Comparison of ENCODE assay signal across 11 cellular contexts in the genomic region with DNA sequence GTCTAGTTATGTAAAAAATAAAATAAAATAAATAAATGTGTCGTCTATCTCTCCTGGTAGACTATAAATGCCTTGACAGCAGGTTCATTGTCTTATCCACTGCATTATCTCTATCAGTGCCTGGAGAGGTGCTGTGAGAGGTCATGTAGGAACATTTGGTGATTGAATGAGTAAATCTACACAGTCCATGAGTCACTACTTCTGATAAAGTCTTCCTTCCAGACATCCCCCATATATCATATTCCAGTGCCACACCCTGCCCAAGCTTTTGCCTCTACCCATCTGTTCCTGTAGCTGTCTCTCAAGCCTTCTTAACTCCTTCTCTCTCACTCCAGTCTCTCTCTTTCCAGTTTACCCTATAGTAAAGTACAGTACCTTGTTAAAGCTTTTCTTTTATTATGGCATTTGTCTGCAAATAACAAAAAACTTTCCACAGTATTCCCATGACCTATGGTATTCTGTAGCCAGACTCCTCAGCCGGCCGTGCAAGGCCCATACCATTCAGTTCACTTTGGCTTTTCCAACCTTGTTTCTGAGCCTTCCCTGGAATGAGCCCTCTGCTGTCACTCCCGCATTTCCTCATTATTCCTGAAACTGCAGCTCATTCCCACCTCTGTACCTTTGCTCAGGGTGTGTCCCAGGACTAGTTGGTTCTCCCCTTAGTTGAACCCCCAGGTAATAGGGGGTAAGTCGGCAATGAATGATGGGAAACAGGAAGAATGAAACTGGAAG. TPM values are rescaled to one million over a fixed set of nuclear protein-coding genes. Genes with fewer than 3 reads are reported as not detected.
DNase-seq lines count a peak whose midpoint lies in the region; TF ChIP-seq lines count a peak whose summit lies in the region.
"Had no signal": no experiment of that assay in that cellular context is flagged by ENCODE, and none has a peak within 500 bp of the region (broad histone marks: within the 10 kb centered on the region; RNA-seq: fewer than 3 reads in every experiment).

No MANE protein-coding gene starts in this region.

- no peak overlapping the region for H2AFZ ChIP-seq in MM.1S (ENCODE audit: low read length)

- peaks cover 5% of the 10 kb centered on the region for H3K36me3 Mint-ChIP-seq in chondrocyte (ENCODE audit: low read depth)
- H3K36me3 Mint-ChIP-seq in CD8-positive, alpha-beta memory T cell = no peaks in the 10 kb centered on the region
- H3K36me3 Mint-ChIP-seq in CD14-positive monocyte = peaks cover 13 to 15% of the 10 kb centered on the region in 2 donors

- no peaks in the 10 kb centered on the region for H3K79me2 ChIP-seq in MM.1S (ENCODE audit: low read length)

- H3K36me3 ChIP-seq in mucosa of rectum (ENCODE audit: control insufficient read depth in 2 of 2, insufficient read depth in 2 of 2, low read length in 2 of 2) (peaks cover 0 to under 1% of the 10 kb centered on the region in 2 donors), MM.1S (replicated peaks; ENCODE audit: insufficient read depth, low read length) (no peaks in the 10 kb centered on the region)
- no peaks in the 10 kb centered on the region for H3K36me3 ChIP-seq in CD8-positive, alpha-beta memory T cell (ENCODE audit: insufficient read depth, low read length)

- H3K9me3 ChIP-seq in mucosa of rectum (ENCODE audit: control insufficient read depth in 2 of 2, low read length in 2 of 2) = no peaks in the 10 kb centered on the region
- H3K9me3 ChIP-seq in CD8-positive, alpha-beta memory T cell (ENCODE audit: low read length) = no peaks in the 10 kb centered on the region
- H3K9me3 ChIP-seq in MM.1S (replicated peaks; ENCODE audit: insufficient read depth, low read length) = no peaks in the 10 kb centered on the region

- peaks cover 46% of the 10 kb centered on the region for H3K4me1 Mint-ChIP-seq in chondrocyte (ENCODE audit: low read depth)
- H3K4me1 Mint-ChIP-seq in CD8-positive, alpha-beta memory T cell = peaks cover 17 to 21% (median 21%) of the 10 kb centered on the region in 3 donors
- peaks cover 39% of the 10 kb centered on the region for H3K4me1 Mint-ChIP-seq in CD14-positive monocyte

- no peaks in the 10 kb centered on the region for H4K20me1 ChIP-seq in MM.1S (ENCODE audit: insufficient read depth, low read length)

- CTCF ChIA-PET in CD8-positive, alpha-beta memory T cell (lab: Charles Lee) = interaction anchor here (0.6 to 0.7 kb wide), 2 partner anchors 54 to 110 kb away, joined by 3 to 5 read pairs; no protein-coding TSS in a partner anchor

- H3K9ac ChIP-seq in mucosa of rectum (ENCODE audit: low read depth in 1 of 2, low read length in 2 of 2) = peak overlapping the region in 1 of 2 donors; percentile 10
- H3K9ac ChIP-seq in MM.1S (ENCODE audit: low read length) = no peak overlapping the region
- H3K9ac ChIP-seq: BLaER1 treated with 17β-estradiol and CSF1 and Interleukin-3, amounts not matched to agents 10 nM and 100 nM had no signal

- H3K4me2 ChIP-seq in MM.1S (ENCODE audit: low read depth, low read length) = no peak overlapping the region

- TF ChIP-seq CTCF in chondrocyte (IDR thresholded peaks at IDR 0.05) (no peak), MM.1S (IDR thresholded peaks at IDR 0.05; ENCODE audit: low read length) (no peak), CD14-positive monocyte (IDR thresholded peaks at IDR 0.05) (no peak)

- H3K27me3 Mint-ChIP-seq in chondrocyte (ENCODE audit: low read depth) = no peaks in the 10 kb centered on the region
- H3K27me3 Mint-ChIP-seq in CD8-positive, alpha-beta memory T cell = no peaks in the 10 kb centered on the region
- H3K27me3 Mint-ChIP-seq in CD14-positive monocyte (ENCODE audit: low read depth in 3 of 3) = peaks cover 0 to 2% (median 2%) of the 10 kb centered on the region in 3 donors

- H3K4me3 ChIP-seq in mucosa of rectum (ENCODE audit: low read length in 2 of 2) (peak overlapping the region in 1 of 2 donors; percentile 28), MM.1S (ENCODE audit: low read length) (no peak overlapping the region)
- no peak overlapping the region for H3K4me3 ChIP-seq in CD8-positive, alpha-beta memory T cell (ENCODE audit: low read length)
- H3K4me3 ChIP-seq: BLaER1 treated with 17β-estradiol and CSF1 and Interleukin-3, amounts not matched to agents 10 nM and 100 nM had no signal

- H3K27me3 ChIP-seq in mucosa of rectum (ENCODE audit: control insufficient read depth in 2 of 2, insufficient read depth in 2 of 2, low read length in 2 of 2) = no peaks in the 10 kb centered on the region
- no peaks in the 10 kb centered on the region for H3K27me3 ChIP-seq in CD8-positive, alpha-beta memory T cell (ENCODE audit: insufficient read depth, low read length, poor library complexity, severe bottlenecking)
- no peaks in the 10 kb centered on the region for H3K27me3 ChIP-seq in MM.1S (replicated peaks; ENCODE audit: insufficient read depth, low read length)
- H3K27me3 ChIP-seq: BLaER1 treated with 17β-estradiol and CSF1 and Interleukin-3, amounts not matched to agents 10 nM and 100 nM had no signal

- H3K9me2 ChIP-seq in MM.1S (replicated peaks; ENCODE audit: insufficient read depth, low read length) = no peaks in the 10 kb centered on the region

- peak; percentile 93 for DNase-seq in DMS 273 (lab: John Stamatoyannopoulos, UW; ENCODE audit: unreplicated experiment)
- DNase-seq in NCI-H226 = peak; percentile 93
- no peak for DNase-seq in chondrocyte (ENCODE audit: low spot score)
- no peak for DNase-seq in CD8-positive, alpha-beta memory T cell
- DNase-seq in MM.1S = no peak
- DNase-seq in activated CD8-positive, alpha-beta memory T cell treated with anti-CD3 and anti-CD28 coated beads, Interleukin-2, amount 50 U/mL, for 48 hours = no peak
- no peak for DNase-seq in CD14-positive monocyte (ENCODE audit: low spot score)
- DNase-seq: hippocampal formation, NCI-H2107 had no signal

- intact Hi-C loops in CD14-positive monocyte (cut with micrococcal nuclease) = loop anchor here in 1 of 2 donors (5.0 kb wide), 1 partner anchor 37 kb away; a partner anchor contains a TSS

- H3K4me1 ChIP-seq in mucosa of rectum (ENCODE audit: control insufficient read depth in 2 of 2, insufficient read depth in 2 of 2, low read length in 2 of 2) (peaks cover 31 to 39% of the 10 kb centered on the region in 2 donors), MM.1S (ENCODE audit: low read length) (no peaks in the 10 kb centered on the region)
- H3K4me1 ChIP-seq in CD8-positive, alpha-beta memory T cell (ENCODE audit: insufficient read depth, low read length) = peaks cover 13% of the 10 kb centered on the region

- H3K4me3 Mint-ChIP-seq in chondrocyte (ENCODE audit: unreplicated experiment) (no peak overlapping the region), CD14-positive monocyte (no peak overlapping the region)
- H3K4me3 Mint-ChIP-seq in CD8-positive, alpha-beta memory T cell = no peak overlapping the region

- H3K27ac ChIP-seq in mucosa of rectum (ENCODE audit: low read depth in 2 of 2, low read length in 2 of 2) = peak overlapping the region; percentile 84 to 85
- no peak overlapping the region for H3K27ac ChIP-seq in CD8-positive, alpha-beta memory T cell (ENCODE audit: low read depth, low read length)
- no peak overlapping the region for H3K27ac ChIP-seq in MM.1S (ENCODE audit: low read length)
- H3K27ac ChIP-seq: BLaER1 treated with 17β-estradiol and CSF1 and Interleukin-3, amounts not matched to agents 10 nM and 100 nM had no signal

- POLR2A ChIA-PET in CD8-positive, alpha-beta memory T cell (lab: Charles Lee) = interaction anchor here (0.7 kb wide), 1 partner anchor 143 kb away, joined by 11 read pairs; no protein-coding TSS in a partner anchor

- H3K9me3 Mint-ChIP-seq in chondrocyte (ENCODE audit: low read depth) = no peaks in the 10 kb centered on the region
- peaks cover 0 to 2% (median 0%) of the 10 kb centered on the region in 5 donors for H3K9me3 Mint-ChIP-seq in CD8-positive, alpha-beta memory T cell
- peaks cover 0 to 9% (median 5%) of the 10 kb centered on the region in 7 donors for H3K9me3 Mint-ChIP-seq in CD14-positive monocyte

- H3K27ac Mint-ChIP-seq in chondrocyte (ENCODE audit: unreplicated experiment) = peak overlapping the region; percentile 19
- no peak overlapping the region for H3K27ac Mint-ChIP-seq in CD8-positive, alpha-beta memory T cell
- no peak overlapping the region for H3K27ac Mint-ChIP-seq in CD14-positive monocyte

- no peaks in the 10 kb centered on the region for H3F3A ChIP-seq in MM.1S (ENCODE audit: insufficient read depth, low read length)

RNA-seq across cellular contexts. Expression of a gene that starts 37.5 kb away (rescaled TPM):
- 88.1 to 100 TPM (median 99.0 TPM) in 3 replicates for total RNA-seq in chondrocyte
- 10 to 100 TPM; 30.2 to 33.7 TPM for total RNA-seq in CD8-positive, alpha-beta memory T cell
- polyA plus RNA-seq in CD8-positive, alpha-beta memory T cell = 38.6 TPM
- polyA plus RNA-seq in CD14-positive monocyte = 10 to 100 TPM; 64.7 to 95.7 TPM

RNA-seq across cellular contexts. Expression of a gene that starts 50.0 kb away (rescaled TPM):
- 13.6 to 20.7 TPM (median 13.6 TPM) in 3 replicates for total RNA-seq in chondrocyte
- total RNA-seq in CD8-positive, alpha-beta memory T cell = 10 to 100 TPM; 15.5 to 17.6 TPM
- 38.4 TPM for polyA plus RNA-seq in CD8-positive, alpha-beta memory T cell
- polyA plus RNA-seq in CD14-positive monocyte = 10 to 100 TPM in 1 of 2 donors, 1 to 10 TPM in 1; 9.4 to 15.1 TPM

Comparison
In these comparisons a context has a peak if more than half of its experiments do, and no peak if none do; other contexts are left out.
1. DNase-seq: peak in DMS 273 (single experiment) and NCI-H226 (single experiment); none in chondrocyte (single experiment), CD8-positive, alpha-beta memory T cell (0 of 5), MM.1S (single experiment), activated CD8-positive, alpha-beta memory T cell treated with anti-CD3 and anti-CD28 coated beads, Interleukin-2, amount 50 U/mL, for 48 hours (single experiment) and CD14-positive monocyte (single experiment).
2. H3K27ac ChIP-seq: peak in mucosa of rectum (2 of 2); none in CD8-positive, alpha-beta memory T cell (single experiment) and MM.1S (single experiment).